ENCODE assay signal across 25 cellular contexts in genomic region chr5:125298711-125299379, GRCh38.
DNase-seq lines count a peak whose midpoint lies in the region; ATAC-seq and TF ChIP-seq lines count a peak whose summit lies in the region.
"Had no signal": no experiment of that assay in that cellular context is flagged by ENCODE, and none has a peak within 500 bp of the region (broad histone marks: within the 10 kb centered on the region; RNA-seq: fewer than 3 reads in every experiment).

No MANE protein-coding gene starts in this region.

- H3K36me3 ChIP-seq in psoas muscle (ENCODE audit: insufficient read depth in 1 of 2, low read depth in 1 of 2): no peaks in the 10 kb centered on the region
- no peaks in the 10 kb centered on the region for H3K36me3 ChIP-seq in esophagus muscularis mucosa
- H3K36me3 ChIP-seq: brain microvascular endothelial cell, spleen had no signal

- no peaks in the 10 kb centered on the region for H3K4me1 Mint-ChIP-seq in T-helper 17 cell
- H3K4me1 Mint-ChIP-seq: activated naive CD8-positive, alpha-beta T cell treated with anti-CD3 and anti-CD28 coated beads, Interleukin-2, amount 10 ng/mL, durations not matched to agents 7 days and 5 days; B cell; stimulated activated naive CD8-positive, alpha-beta T cell treated with anti-CD3 and anti-CD28 coated beads, Interleukin-15, amount 100 ng/mL, for 72 hours had no signal

- POLR2A ChIA-PET in HEK293T (lab: Yijun Ruan, JAX): no interaction called here

- TF ChIP-seq POLR2A in esophagus muscularis mucosa (IDR thresholded peaks at IDR 0.05; ENCODE audit: low read depth): no peak

- ATAC-seq in psoas muscle (peak; percentile 43 to 64 (median 55)), T-helper 17 cell (no peak)
- ATAC-seq: GM12878; stimulated activated naive CD8-positive, alpha-beta T cell treated with anti-CD3 and anti-CD28 coated beads, Interleukin-15, amount 100 ng/mL, for 72 hours had no signal

- H3K27ac Mint-ChIP-seq in T-helper 17 cell: no peak overlapping the region
- H3K27ac Mint-ChIP-seq: activated CD4-positive, alpha-beta memory T cell treated with anti-CD3 and anti-CD28 coated beads for 36 hours; activated naive CD8-positive, alpha-beta T cell treated with anti-CD3 and anti-CD28 coated beads, Interleukin-2, amount 10 ng/mL, durations not matched to agents 7 days and 5 days; B cell; dendritic cell treated with granulocyte-macrophage colony-stimulating factor and Interleukin-4, amounts not matched to agents 40 ng/mL and 50 ng/mL, for 4 days; mesothelial cell of epicardium; stimulated activated naive CD8-positive, alpha-beta T cell treated with anti-CD3 and anti-CD28 coated beads, Interleukin-15, amount 100 ng/mL, for 72 hours; type B pancreatic cell had no signal

- H3K27me3 Mint-ChIP-seq in T-helper 17 cell: no peaks in the 10 kb centered on the region
- H3K27me3 Mint-ChIP-seq: activated CD4-positive, alpha-beta memory T cell treated with anti-CD3 and anti-CD28 coated beads for 36 hours; activated naive CD8-positive, alpha-beta T cell treated with anti-CD3 and anti-CD28 coated beads, Interleukin-2, amount 10 ng/mL, durations not matched to agents 7 days and 5 days; B cell; dendritic cell treated with granulocyte-macrophage colony-stimulating factor and Interleukin-4, amounts not matched to agents 40 ng/mL and 50 ng/mL, for 4 days; stimulated activated naive CD8-positive, alpha-beta T cell treated with anti-CD3 and anti-CD28 coated beads, Interleukin-15, amount 100 ng/mL, for 72 hours; type B pancreatic cell had no signal

- whole genome bisulfite sequencing in psoas muscle, 3 donors: 32 to 45% (median 41%) methylated on average over 1 of the region's 1 CpG
- WGBS in esophagus muscularis mucosa: 64% methylated on average over 1 of the region's 1 CpG

- peaks cover 8% of the 10 kb centered on the region for H3K4me1 ChIP-seq in psoas muscle
- H3K4me1 ChIP-seq in esophagus muscularis mucosa: peaks cover 0 to 5% (median under 1%) of the 10 kb centered on the region in 4 donors

- no peaks in the 10 kb centered on the region for H3K9me3 ChIP-seq in psoas muscle
- H3K9me3 ChIP-seq in T-helper 17 cell (ENCODE audit: control insufficient read depth, low read length, poor library complexity, severe bottlenecking): no peaks in the 10 kb centered on the region
- no peaks in the 10 kb centered on the region for H3K9me3 ChIP-seq in esophagus muscularis mucosa
- H3K9me3 ChIP-seq: spleen had no signal

- H3K27ac ChIP-seq in psoas muscle: peak overlapping the region; percentile 56
- H3K27ac ChIP-seq in esophagus muscularis mucosa (replicated peaks in 1 of 4): no peak overlapping the region
- H3K27ac ChIP-seq: brain microvascular endothelial cell, RWPE1, spleen had no signal

- H3K27me3 ChIP-seq in psoas muscle (ENCODE audit: insufficient read depth in 3 of 3, low read length in 2 of 3) (no peaks in the 10 kb centered on the region), esophagus muscularis mucosa (no peaks in the 10 kb centered on the region)
- H3K27me3 ChIP-seq: brain microvascular endothelial cell, spleen had no signal

- intact Hi-C loops in psoas muscle (cut with DNase I) (no loop called here), esophagus muscularis mucosa (cut with DNase I) (no loop called here)

- no peak overlapping the region for H3K4me3 ChIP-seq in fibroblast of villous mesenchyme (ENCODE audit: low read depth, low read length)
- no peak overlapping the region for H3K4me3 ChIP-seq in psoas muscle
- no peak overlapping the region for H3K4me3 ChIP-seq in esophagus muscularis mucosa
- H3K4me3 ChIP-seq: GM12878, spleen had no signal

- no peak for TF ChIP-seq EP300 in esophagus muscularis mucosa (IDR thresholded peaks at IDR 0.05)

- TF ChIP-seq CTCF in fibroblast of villous mesenchyme (IDR thresholded peaks at IDR 0.05; ENCODE audit: insufficient read depth, low read depth, low read length) (no peak), psoas muscle (IDR thresholded peaks at IDR 0.05) (no peak), esophagus muscularis mucosa (IDR thresholded peaks at IDR 0.05) (no peak)

- H3K4me3 Mint-ChIP-seq in T-helper 17 cell: no peak overlapping the region
- H3K4me3 Mint-ChIP-seq: activated CD4-positive, alpha-beta memory T cell treated with anti-CD3 and anti-CD28 coated beads for 36 hours; activated naive CD8-positive, alpha-beta T cell treated with anti-CD3 and anti-CD28 coated beads, Interleukin-2, amount 10 ng/mL, durations not matched to agents 7 days and 5 days; B cell; dendritic cell treated with granulocyte-macrophage colony-stimulating factor and Interleukin-4, amounts not matched to agents 40 ng/mL and 50 ng/mL, for 4 days; mesothelial cell of epicardium; nephron; stimulated activated naive CD8-positive, alpha-beta T cell treated with anti-CD3 and anti-CD28 coated beads, Interleukin-15, amount 100 ng/mL, for 72 hours; type B pancreatic cell had no signal

- DNase-seq in HEK293T (ENCODE audit: extremely low spot score) (no peak), NCI-H226 (peak; percentile 44), fibroblast of villous mesenchyme (ENCODE audit: low read depth) (peak; percentile 48), psoas muscle (no peak), T-helper 17 cell (no peak), esophagus muscularis mucosa (ENCODE audit: extremely low spot score) (no peak), ACHN (no peak), middle frontal gyrus (ENCODE audit: extremely low spot score, low spot score) (no peak)
- DNase-seq: activated CD4-positive, alpha-beta memory T cell treated with anti-CD3 and anti-CD28 coated beads for 36 hours; activated naive CD8-positive, alpha-beta T cell treated with anti-CD3 and anti-CD28 coated beads, Interleukin-2, amount 10 ng/mL, durations not matched to agents 7 days and 5 days; brain microvascular endothelial cell; head of caudate nucleus; Karpas-422; left cardiac atrium; NCI-H1105; spleen; stimulated activated CD4-positive, alpha-beta T cell treated with anti-CD3 and anti-CD28 coated beads, Interleukin-4, amount 100 ng/mL, for 4 hours; stimulated activated naive CD8-positive, alpha-beta T cell treated with anti-CD3 and anti-CD28 coated beads, Interleukin-15, amount 100 ng/mL, for 72 hours had no signal

- H3K36me3 Mint-ChIP-seq in T-helper 17 cell (ENCODE audit: low read depth): no peaks in the 10 kb centered on the region
- H3K36me3 Mint-ChIP-seq: activated CD4-positive, alpha-beta memory T cell treated with anti-CD3 and anti-CD28 coated beads for 36 hours; activated naive CD8-positive, alpha-beta T cell treated with anti-CD3 and anti-CD28 coated beads, Interleukin-2, amount 10 ng/mL, durations not matched to agents 7 days and 5 days; mesothelial cell of epicardium; type B pancreatic cell had no signal

- in situ Hi-C loops in ACHN (cut with HindIII; ENCODE audit: low pct_ligation_motif_present, low pct_unique_long_range_greater_than_20kb, low sequenced_read_pairs): no loop called here

- CTCF ChIA-PET in HEK293T (lab: Yijun Ruan, JAX): interaction anchor here (1.0 kb wide), 1 partner anchor 24 kb away, joined by 4 read pairs; no protein-coding TSS in a partner anchor

TF ChIP-seq in HEK293T, 16 proteins besides CTCF, POLR2A, EP300 and RAD21:
- TF ChIP-seq SUZ12 (IDR thresholded peaks at IDR 0.05) (no peak), ZNF384 (IDR thresholded peaks at IDR 0.05) (no peak), ARNT (IDR thresholded peaks at IDR 0.05) (no peak), FOXM1 (IDR thresholded peaks at IDR 0.05; ENCODE audit: borderline replicate concordance) (no peak), FOXK2 (IDR thresholded peaks at IDR 0.05) (no peak), PKNOX1 (IDR thresholded peaks at IDR 0.05) (peak; percentile 81), CTBP1 (IDR thresholded peaks at IDR 0.05; ENCODE audit: borderline replicate concordance) (peak; percentile 57; the same call in 1 of the 2 replicates), LEF1 (IDR thresholded peaks at IDR 0.05; ENCODE audit: borderline replicate concordance) (no peak), L3MBTL2 (conservative IDR thresholded peaks at IDR 0.05) (no peak), TARDBP (IDR thresholded peaks at IDR 0.05) (no peak), ELF4 (IDR thresholded peaks at IDR 0.05) (no peak)

Comparison
In these comparisons a context has a peak if more than half of its experiments do, and no peak if none do; other contexts are left out.
1. DNase-seq: peak in NCI-H226 (single experiment) and fibroblast of villous mesenchyme (single experiment); none in HEK293T (single experiment), psoas muscle (0 of 2), T-helper 17 cell (0 of 3), esophagus muscularis mucosa (single experiment), ACHN (single experiment) and middle frontal gyrus (single experiment).